ENCODE assay signal across 8 cellular contexts in the genomic region with DNA sequence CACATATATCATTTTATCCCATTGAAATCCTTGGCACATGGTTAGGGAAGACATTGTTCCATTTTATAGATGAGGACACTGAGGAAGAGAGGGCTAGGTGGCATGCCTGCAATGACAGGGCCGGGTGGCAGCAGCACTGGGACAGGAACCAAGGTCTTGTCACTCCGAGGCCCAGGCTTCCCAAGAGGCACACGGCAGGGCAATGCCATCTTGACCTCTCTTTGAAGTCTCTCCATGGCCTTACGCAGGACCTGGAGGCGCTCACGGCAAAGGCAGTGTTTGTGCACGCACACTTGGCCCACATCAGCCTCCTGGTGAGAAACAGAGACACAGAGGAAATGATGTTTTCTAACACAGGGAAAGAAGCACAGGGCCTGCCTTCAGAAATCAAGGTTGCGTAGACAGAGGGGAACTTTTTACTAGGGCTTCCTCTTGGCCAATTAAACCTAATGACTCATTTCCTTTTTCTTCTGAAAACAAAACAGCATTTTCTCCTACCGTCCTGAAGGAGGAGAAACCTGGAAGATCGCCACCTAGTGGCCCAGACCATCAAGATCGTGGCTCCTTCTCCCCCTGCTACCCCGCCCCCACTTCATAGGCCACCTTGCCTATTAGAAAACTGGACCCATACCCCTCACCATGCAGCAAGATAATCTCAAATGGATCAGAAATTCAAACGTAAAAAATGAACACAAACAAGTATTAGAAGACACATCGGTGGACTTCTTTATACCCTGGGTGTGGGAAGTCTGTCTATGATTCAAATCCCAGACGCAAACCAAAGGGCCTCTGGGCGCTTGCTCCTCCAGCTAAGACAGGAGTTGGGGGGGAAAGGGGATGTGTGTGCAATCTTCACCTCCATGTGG.
A peak's percentile ranks its signal among the peaks of the same experiment; 100 is the strongest.
DNase-seq lines count a peak whose midpoint lies in the region; TF ChIP-seq lines count a peak whose summit lies in the region.

No MANE protein-coding gene starts in this region.

- peaks cover 12% of the 10 kb centered on the region for H3K4me1 Mint-ChIP-seq in activated naive CD4-positive, alpha-beta T cell treated with anti-CD3 and anti-CD28 coated beads, Interleukin-2, amount 50 U/mL, for 24 hours
- H3K4me1 Mint-ChIP-seq in glutamatergic neuron (ENCODE audit: low read depth, unreplicated experiment), result peaks cover 6% of the 10 kb centered on the region

- H3K27ac Mint-ChIP-seq in activated naive CD4-positive, alpha-beta T cell treated with anti-CD3 and anti-CD28 coated beads, Interleukin-2, amount 50 U/mL, for 24 hours, result peak overlapping the region; percentile 81
- peak overlapping the region; percentile 69 for H3K27ac Mint-ChIP-seq in glutamatergic neuron (ENCODE audit: unreplicated experiment)

- H3K4me2 ChIP-seq in parathyroid adenoma (ENCODE audit: low read length), result peak overlapping the region; percentile 48

- H3K79me2 ChIP-seq in parathyroid adenoma, result no peaks in the 10 kb centered on the region

- no peaks in the 10 kb centered on the region for H3K9me3 Mint-ChIP-seq in activated naive CD4-positive, alpha-beta T cell treated with anti-CD3 and anti-CD28 coated beads, Interleukin-2, amount 50 U/mL, for 24 hours
- peaks cover 7% of the 10 kb centered on the region for H3K9me3 Mint-ChIP-seq in glutamatergic neuron (ENCODE audit: unreplicated experiment)

- H3K4me1 ChIP-seq in parathyroid adenoma, result no peaks in the 10 kb centered on the region
- peaks cover 7 to 41% (median 18%) of the 10 kb centered on the region in 4 donors for H3K4me1 ChIP-seq in tibial artery

- no peaks in the 10 kb centered on the region for H3K27me3 ChIP-seq in parathyroid adenoma (ENCODE audit: control insufficient read depth, insufficient read depth, low read length)
- no peaks in the 10 kb centered on the region for H3K27me3 ChIP-seq in tibial artery

- H3K27me3 Mint-ChIP-seq in activated naive CD4-positive, alpha-beta T cell treated with anti-CD3 and anti-CD28 coated beads, Interleukin-2, amount 50 U/mL, for 24 hours, result no peaks in the 10 kb centered on the region
- no peaks in the 10 kb centered on the region for H3K27me3 Mint-ChIP-seq in glutamatergic neuron (ENCODE audit: unreplicated experiment)

- H3K36me3 ChIP-seq in parathyroid adenoma (ENCODE audit: control insufficient read depth, insufficient read depth, low read length), result no peaks in the 10 kb centered on the region
- no peaks in the 10 kb centered on the region for H3K36me3 ChIP-seq in tibial artery

- no peaks in the 10 kb centered on the region for H3K36me3 Mint-ChIP-seq in activated naive CD4-positive, alpha-beta T cell treated with anti-CD3 and anti-CD28 coated beads, Interleukin-2, amount 50 U/mL, for 24 hours
- no peaks in the 10 kb centered on the region for H3K36me3 Mint-ChIP-seq in glutamatergic neuron (ENCODE audit: unreplicated experiment)

- peak overlapping the region; percentile 82 for H2AFZ ChIP-seq in parathyroid adenoma

- TF ChIP-seq CTCF in LNCaP clone FGC (IDR thresholded peaks at IDR 0.05; ENCODE audit: control insufficient read depth, extremely low read depth, insufficient read depth) (peak; percentile 69), glutamatergic neuron (IDR thresholded peaks at IDR 0.05; ENCODE audit: partially characterized antibody, unreplicated experiment) (peak; percentile 88), parathyroid adenoma (IDR thresholded peaks at IDR 0.05) (peak; percentile 77), tibial artery (IDR thresholded peaks at IDR 0.05) (peak; percentile 84 to 86)

- intact Hi-C loops in tibial artery (cut with DNase I; ENCODE audit: low total_unique reads), result loop anchor here (5.0 kb wide), 2 partner anchors 77 to 152 kb away; no protein-coding TSS in a partner anchor

- no peak overlapping the region for H3K9ac ChIP-seq in parathyroid adenoma

- H3K9me3 ChIP-seq in parathyroid adenoma (ENCODE audit: control insufficient read depth, low read length) (no peaks in the 10 kb centered on the region), tibial artery (no peaks in the 10 kb centered on the region)

- peak; percentile 92 for DNase-seq in GF-D8 (lab: John Stamatoyannopoulos, UW)
- peak; percentile 96 for DNase-seq in H4 (ENCODE audit: low spot score)
- peak; percentile 69 for DNase-seq in LNCaP clone FGC (ENCODE audit: low read depth)
- DNase-seq in SK-N-DZ (ENCODE audit: low spot score), result peak; percentile 85
- DNase-seq in glutamatergic neuron, result peak; percentile 86
- peak; percentile 87 to 92 for DNase-seq in tibial artery

- H3K4me3 ChIP-seq in LNCaP clone FGC (ENCODE audit: low read depth, low read length) (no peak overlapping the region), parathyroid adenoma (ENCODE audit: low read depth, low read length) (peak overlapping the region; percentile 19), tibial artery (peak overlapping the region in 1 of 2 donors; percentile 3)

- H3K27ac ChIP-seq in parathyroid adenoma, result peak overlapping the region; percentile 48
- peak overlapping the region; percentile 74 to 77 for H3K27ac ChIP-seq in tibial artery

- H3K4me3 Mint-ChIP-seq in activated naive CD4-positive, alpha-beta T cell treated with anti-CD3 and anti-CD28 coated beads, Interleukin-2, amount 50 U/mL, for 24 hours, result peak overlapping the region; percentile 37
- peak overlapping the region; percentile 16 for H3K4me3 Mint-ChIP-seq in glutamatergic neuron (ENCODE audit: unreplicated experiment)
